In the genomic region with DNA sequence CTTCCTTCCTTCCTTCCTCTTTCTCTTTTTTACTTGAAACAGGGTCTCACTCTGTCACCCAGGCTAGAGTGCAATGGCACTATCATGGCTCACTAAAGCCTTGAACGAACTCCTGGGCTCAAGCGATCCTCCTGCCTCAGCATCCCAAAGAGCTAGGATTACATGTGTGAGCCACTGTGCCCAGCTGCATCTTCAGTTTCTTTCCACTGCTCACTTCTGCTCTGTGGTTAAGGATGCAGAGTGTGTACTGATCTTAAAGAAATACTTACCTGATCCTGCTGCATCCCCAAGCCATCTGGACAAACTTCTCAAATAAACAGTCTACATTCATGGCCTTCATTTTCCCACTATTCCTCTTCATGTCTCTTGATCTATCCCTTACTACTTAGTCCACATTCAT, we compare ENCODE assay signal across 34 cellular contexts. TPM values are rescaled to one million over a fixed set of nuclear protein-coding genes. Genes with fewer than 3 reads are reported as not detected.
DNase-seq lines count a peak whose midpoint lies in the region; ATAC-seq and TF ChIP-seq lines count a peak whose summit lies in the region.
"Had no signal": no experiment of that assay in that cellular context is flagged by ENCODE, and none has a peak within 500 bp of the region (broad histone marks: within the 10 kb centered on the region; RNA-seq: fewer than 3 reads in every experiment).

No MANE protein-coding gene starts in this region.

- POLR2A ChIA-PET in MCF 10A (lab: Yijun Ruan, JAX): no interaction called here

- DNase-seq in MCF 10A (ENCODE audit: unreplicated experiment) (no peak), breast epithelium (ENCODE audit: low spot score in 2 of 2) (no peak), T-helper 17 cell (no peak), GM19240 (ENCODE audit: insufficient read length, low spot score) (no peak), right atrium auricular region (ENCODE audit: low spot score) (no peak)
- DNase-seq in activated T-helper 2 cell treated with anti-CD3 and anti-CD28 coated beads, Interferon-gamma antibody, Interleukin-2, Interleukin-4, amounts not matched to agents 10 μg/mL and 5 μg/mL and 100 μg/mL, durations not matched to agents 14 hours and 24 hours and 36 hours (ENCODE audit: low spot score): no peak
- DNase-seq: activated CD4-positive, alpha-beta T cell treated with anti-CD3 and anti-CD28 coated beads, Interleukin-2, amount 50 U/mL, for 1 hour; activated naive CD4-positive, alpha-beta T cell treated with anti-CD3 and anti-CD28 coated beads, Interleukin-2, amount 50 U/mL, for 16 hours; Caco-2; gastrocnemius medialis; Karpas-422; kidney glomerular epithelial cell; lower lobe of right lung; midbrain; naive B cell; NCI-H1436; NCI-H226; NCI-H69; PC-9; psoas muscle; sigmoid colon; stimulated activated naive B cell treated with anti-CD40 and anti-IgM and Interleukin-4, amounts not matched to agents 10 μg/mL and 1 μg/mL and 100 μg/mL, for 72 hours; T-helper 9 cell; upper lobe of right lung had no signal

- H3K27ac Mint-ChIP-seq in MCF 10A (ENCODE audit: low read depth, unreplicated experiment): peak overlapping the region; percentile 13
- H3K27ac Mint-ChIP-seq in T-helper 17 cell: peak overlapping the region; percentile 99
- peak overlapping the region; percentile 87 for H3K27ac Mint-ChIP-seq in activated T-helper 2 cell treated with anti-CD3 and anti-CD28 coated beads, Interferon-gamma antibody, Interleukin-2, Interleukin-4, amounts not matched to agents 10 μg/mL and 5 μg/mL and 100 μg/mL, durations not matched to agents 14 hours and 24 hours and 36 hours
- peak overlapping the region; percentile 63 for H3K27ac Mint-ChIP-seq in stimulated activated memory B cell treated with anti-CD40 and anti-IgM and Interleukin-4, amounts not matched to agents 10 μg/mL and 1 μg/mL and 100 μg/mL, for 72 hours
- H3K27ac Mint-ChIP-seq: GM23338; stimulated activated naive B cell treated with anti-CD40 and anti-IgM and Interleukin-4, amounts not matched to agents 10 μg/mL and 1 μg/mL and 100 μg/mL, for 72 hours had no signal

- BruUV-seq in MCF 10A (replicated peaks; lab: Mats Ljungman, UMichigan): no TSS peak

- TF ChIP-seq POLR2A in breast epithelium (IDR thresholded peaks at IDR 0.05): no peak

- H3K9me3 Mint-ChIP-seq in MCF 10A (ENCODE audit: unreplicated experiment): no peaks in the 10 kb centered on the region
- H3K9me3 Mint-ChIP-seq in activated T-helper 2 cell treated with anti-CD3 and anti-CD28 coated beads, Interferon-gamma antibody, Interleukin-2, Interleukin-4, amounts not matched to agents 10 μg/mL and 5 μg/mL and 100 μg/mL, durations not matched to agents 14 hours and 24 hours and 36 hours: peaks cover 6% of the 10 kb centered on the region
- H3K9me3 Mint-ChIP-seq in stimulated activated memory B cell treated with anti-CD40 and anti-IgM and Interleukin-4, amounts not matched to agents 10 μg/mL and 1 μg/mL and 100 μg/mL, for 72 hours: peaks cover 9% of the 10 kb centered on the region

- peaks cover 20% of the 10 kb centered on the region for H3K4me1 Mint-ChIP-seq in MCF 10A (ENCODE audit: insufficient read depth, unreplicated experiment)
- peaks cover 51% of the 10 kb centered on the region for H3K4me1 Mint-ChIP-seq in T-helper 17 cell
- peaks cover 80% of the 10 kb centered on the region for H3K4me1 Mint-ChIP-seq in activated T-helper 2 cell treated with anti-CD3 and anti-CD28 coated beads, Interferon-gamma antibody, Interleukin-2, Interleukin-4, amounts not matched to agents 10 μg/mL and 5 μg/mL and 100 μg/mL, durations not matched to agents 14 hours and 24 hours and 36 hours (ENCODE audit: low read depth)
- H3K4me1 Mint-ChIP-seq in stimulated activated memory B cell treated with anti-CD40 and anti-IgM and Interleukin-4, amounts not matched to agents 10 μg/mL and 1 μg/mL and 100 μg/mL, for 72 hours: peaks cover 38% of the 10 kb centered on the region

- H3K4me3 Mint-ChIP-seq in MCF 10A (ENCODE audit: unreplicated experiment) (no peak overlapping the region), T-helper 17 cell (peak overlapping the region; percentile 42)
- H3K4me3 Mint-ChIP-seq in activated T-helper 2 cell treated with anti-CD3 and anti-CD28 coated beads, Interferon-gamma antibody, Interleukin-2, Interleukin-4, amounts not matched to agents 10 μg/mL and 5 μg/mL and 100 μg/mL, durations not matched to agents 14 hours and 24 hours and 36 hours (ENCODE audit: low read depth): peak overlapping the region; percentile 60
- no peak overlapping the region for H3K4me3 Mint-ChIP-seq in stimulated activated memory B cell treated with anti-CD40 and anti-IgM and Interleukin-4, amounts not matched to agents 10 μg/mL and 1 μg/mL and 100 μg/mL, for 72 hours
- H3K4me3 Mint-ChIP-seq: GM23338; naive B cell; stimulated activated naive B cell treated with anti-CD40 and anti-IgM and Interleukin-4, amounts not matched to agents 10 μg/mL and 1 μg/mL and 100 μg/mL, for 72 hours had no signal

- H3K27ac ChIP-seq in breast epithelium: no peak overlapping the region
- H3K27ac ChIP-seq in right atrium auricular region: no peak overlapping the region
- H3K27ac ChIP-seq: ascending aorta, BLaER1, cardiac muscle cell, gastrocnemius medialis, lower lobe of right lung, PC-9, psoas muscle, sigmoid colon, upper lobe of right lung, VCaP had no signal

- H3K9me3 ChIP-seq in breast epithelium (peaks cover 11 to 18% of the 10 kb centered on the region in 2 donors), T-helper 17 cell (ENCODE audit: control insufficient read depth, low read length, poor library complexity, severe bottlenecking) (no peaks in the 10 kb centered on the region), right atrium auricular region (peaks cover 0 to 14% of the 10 kb centered on the region in 2 donors)
- H3K9me3 ChIP-seq: gastrocnemius medialis, upper lobe of right lung had no signal

- H3K27me3 Mint-ChIP-seq in MCF 10A (ENCODE audit: insufficient read depth, unreplicated experiment): no peaks in the 10 kb centered on the region
- H3K27me3 Mint-ChIP-seq in T-helper 17 cell: no peaks in the 10 kb centered on the region
- H3K27me3 Mint-ChIP-seq in activated T-helper 2 cell treated with anti-CD3 and anti-CD28 coated beads, Interferon-gamma antibody, Interleukin-2, Interleukin-4, amounts not matched to agents 10 μg/mL and 5 μg/mL and 100 μg/mL, durations not matched to agents 14 hours and 24 hours and 36 hours (ENCODE audit: low read depth): no peaks in the 10 kb centered on the region
- no peaks in the 10 kb centered on the region for H3K27me3 Mint-ChIP-seq in stimulated activated memory B cell treated with anti-CD40 and anti-IgM and Interleukin-4, amounts not matched to agents 10 μg/mL and 1 μg/mL and 100 μg/mL, for 72 hours

- TF ChIP-seq CTCF in MCF 10A (IDR thresholded peaks at IDR 0.05; ENCODE audit: unreplicated experiment) (no peak), breast epithelium (IDR thresholded peaks at IDR 0.05) (no peak), right atrium auricular region (IDR thresholded peaks at IDR 0.05) (no peak)

- intact Hi-C loops in MCF 10A (cut with micrococcal nuclease): no loop called here
- intact Hi-C loops in breast epithelium (cut with DNase I; ENCODE audit: low total_unique reads): no loop called here
- intact Hi-C loops in activated T-helper 2 cell treated with anti-CD3 and anti-CD28 coated beads, Interferon-gamma antibody, Interleukin-2, Interleukin-4, amounts not matched to agents 10 μg/mL and 5 μg/mL and 100 μg/mL, durations not matched to agents 14 hours and 24 hours and 36 hours (cut with micrococcal nuclease): loop anchor here (5.0 kb wide), 1 partner anchor 754 kb away; a partner anchor contains a TSS

- H3K36me3 ChIP-seq in breast epithelium: no peaks in the 10 kb centered on the region
- no peaks in the 10 kb centered on the region for H3K36me3 ChIP-seq in right atrium auricular region
- H3K36me3 ChIP-seq: ascending aorta, BLaER1, cardiac muscle cell, gastrocnemius medialis, lower lobe of right lung, sigmoid colon, upper lobe of right lung had no signal

- H3K4me3 ChIP-seq in breast epithelium (no peak overlapping the region), right atrium auricular region (no peak overlapping the region)
- H3K4me3 ChIP-seq: ascending aorta, BLaER1, cardiac muscle cell, gastrocnemius medialis, GM23338, lower lobe of right lung, PC-9, psoas muscle, sigmoid colon, upper lobe of right lung had no signal

- no peak for ATAC-seq in T-helper 17 cell
- no peak for ATAC-seq in stimulated activated memory B cell treated with anti-CD40 and anti-IgM and Interleukin-4, amounts not matched to agents 10 μg/mL and 1 μg/mL and 100 μg/mL, for 72 hours
- ATAC-seq: gastrocnemius medialis; GM23338; HepG2; lower lobe of right lung; psoas muscle; Right ventricle myocardium inferior; SK-N-SH treated with all-trans-retinoic acid at 6 μM for 48 hours; stimulated activated naive B cell treated with anti-CD40 and anti-IgM and Interleukin-4, amounts not matched to agents 10 μg/mL and 1 μg/mL and 100 μg/mL, for 72 hours; upper lobe of right lung had no signal

- H3K27me3 ChIP-seq in breast epithelium (no peaks in the 10 kb centered on the region), right atrium auricular region (no peaks in the 10 kb centered on the region)
- H3K27me3 ChIP-seq: ascending aorta, BLaER1, cardiac muscle cell, gastrocnemius medialis, sigmoid colon, upper lobe of right lung had no signal

- CTCF ChIA-PET in MCF 10A (lab: Yijun Ruan, JAX): interaction anchor here (0.6 kb wide), 1 partner anchor 51 kb away, joined by 3 read pairs; no protein-coding TSS in a partner anchor

- H3K4me1 ChIP-seq in breast epithelium: no peaks in the 10 kb centered on the region
- no peaks in the 10 kb centered on the region for H3K4me1 ChIP-seq in right atrium auricular region
- H3K4me1 ChIP-seq: ascending aorta, gastrocnemius medialis, psoas muscle, upper lobe of right lung had no signal

- H3K36me3 Mint-ChIP-seq in MCF 10A (ENCODE audit: insufficient read depth, unreplicated experiment): no peaks in the 10 kb centered on the region
- H3K36me3 Mint-ChIP-seq in T-helper 17 cell (ENCODE audit: low read depth): peaks cover 3% of the 10 kb centered on the region
- H3K36me3 Mint-ChIP-seq in activated T-helper 2 cell treated with anti-CD3 and anti-CD28 coated beads, Interferon-gamma antibody, Interleukin-2, Interleukin-4, amounts not matched to agents 10 μg/mL and 5 μg/mL and 100 μg/mL, durations not matched to agents 14 hours and 24 hours and 36 hours (ENCODE audit: low read depth): peaks cover 82% of the 10 kb centered on the region
- H3K36me3 Mint-ChIP-seq in stimulated activated memory B cell treated with anti-CD40 and anti-IgM and Interleukin-4, amounts not matched to agents 10 μg/mL and 1 μg/mL and 100 μg/mL, for 72 hours: no peaks in the 10 kb centered on the region
- H3K36me3 Mint-ChIP-seq: naive B cell had no signal

RNA-seq across cellular contexts. Expression of a gene that starts 13.0 kb away (rescaled TPM):
- total RNA-seq in MCF 10A (2022): not detected in 2 replicates
- 10 to 100 TPM in 2 of 3 donors, 1 to 10 TPM in 1; 7.5 to 17.3 (median 11.8) TPM for total RNA-seq in breast epithelium
- 10 to 100 TPM; 53.6 to 57.3 TPM for total RNA-seq in T-helper 17 cell
- total RNA-seq in activated T-helper 2 cell treated with anti-CD3 and anti-CD28 coated beads, Interferon-gamma antibody, Interleukin-2, Interleukin-4, amounts not matched to agents 10 μg/mL and 5 μg/mL and 100 μg/mL, durations not matched to agents 14 hours and 24 hours and 36 hours: 65.8 and 67.0 TPM in 2 replicates
- total RNA-seq in right atrium auricular region: 1 to 10 TPM; 4.5 to 6.8 TPM
- total RNA-seq: cardiac muscle cell, G401 had no signal

Comparison
In these comparisons a context has a peak if more than half of its experiments do, and no peak if none do; other contexts are left out.
1. H3K27ac Mint-ChIP-seq: peak in every context shown above with its lines; median percentile 99 in T-helper 17 cell; 87 in activated T-helper 2 cell treated with anti-CD3 and anti-CD28 coated beads, Interferon-gamma antibody, Interleukin-2, Interleukin-4, amounts not matched to agents 10 μg/mL and 5 μg/mL and 100 μg/mL, durations not matched to agents 14 hours and 24 hours and 36 hours; 63 in stimulated activated memory B cell treated with anti-CD40 and anti-IgM and Interleukin-4, amounts not matched to agents 10 μg/mL and 1 μg/mL and 100 μg/mL, for 72 hours; 13 in MCF 10A.
2. H3K4me3 Mint-ChIP-seq: peak in T-helper 17 cell (single experiment) and activated T-helper 2 cell treated with anti-CD3 and anti-CD28 coated beads, Interferon-gamma antibody, Interleukin-2, Interleukin-4, amounts not matched to agents 10 μg/mL and 5 μg/mL and 100 μg/mL, durations not matched to agents 14 hours and 24 hours and 36 hours (single experiment); none in MCF 10A (single experiment) and stimulated activated memory B cell treated with anti-CD40 and anti-IgM and Interleukin-4, amounts not matched to agents 10 μg/mL and 1 μg/mL and 100 μg/mL, for 72 hours (single experiment).